In genomic region chr14:54317396-54317795, GRCh38 we compare ENCODE assay signal across 26 cellular contexts.
"Had no signal": no experiment of that assay in that cellular context is flagged by ENCODE, and none has a peak within 500 bp of the region (broad histone marks: within the 10 kb centered on the region; RNA-seq: fewer than 3 reads in every experiment).

No MANE protein-coding gene starts in this region.

- H3K27ac ChIP-seq: coronary artery, esophagus muscularis mucosa, gastroesophageal sphincter, neutrophil, ovary, prostate gland, thyroid gland, upper lobe of right lung had no signal

- H3K4me1 ChIP-seq: esophagus muscularis mucosa, gastroesophageal sphincter, prostate gland, upper lobe of right lung had no signal

- H3K36me3 Mint-ChIP-seq: activated CD4-positive, alpha-beta memory T cell treated with anti-CD3 and anti-CD28 coated beads for 36 hours; activated naive CD8-positive, alpha-beta T cell treated with anti-CD3 and anti-CD28 coated beads, Interleukin-2, amount 10 ng/mL, durations not matched to agents 7 days and 5 days had no signal

- H3K9me3 Mint-ChIP-seq: activated CD4-positive, alpha-beta memory T cell treated with anti-CD3 and anti-CD28 coated beads for 36 hours; activated naive CD4-positive, alpha-beta T cell treated with anti-CD3 and anti-CD28 coated beads for 36 hours; activated naive CD8-positive, alpha-beta T cell treated with anti-CD3 and anti-CD28 coated beads, Interleukin-2, amount 10 ng/mL, durations not matched to agents 7 days and 5 days; activated T-cell treated with anti-CD3 and anti-CD28 coated beads, Interleukin-2, amount 50 U/mL, for 72 hours; stimulated activated naive CD8-positive, alpha-beta T cell treated with anti-CD3 and anti-CD28 coated beads, Interleukin-15, Interleukin-2, amounts not matched to agents 100 ng/mL and 50 ng/mL, for 24 hours had no signal

- H3K4me3 ChIP-seq: coronary artery, esophagus muscularis mucosa, gastroesophageal sphincter, mucosa of descending colon, ovary, prostate gland, thyroid gland, upper lobe of right lung had no signal

- H3K36me3 ChIP-seq: esophagus muscularis mucosa, gastroesophageal sphincter, neutrophil, ovary, prostate gland, thyroid gland, upper lobe of right lung had no signal

- H3K27ac Mint-ChIP-seq: activated CD4-positive, alpha-beta memory T cell treated with anti-CD3 and anti-CD28 coated beads for 36 hours; activated naive CD4-positive, alpha-beta T cell treated with anti-CD3 and anti-CD28 coated beads for 36 hours; activated naive CD8-positive, alpha-beta T cell treated with anti-CD3 and anti-CD28 coated beads, Interleukin-2, amount 10 ng/mL, durations not matched to agents 7 days and 5 days; activated T-cell treated with anti-CD3 and anti-CD28 coated beads, Interleukin-2, amount 50 U/mL, for 72 hours; stimulated activated naive CD8-positive, alpha-beta T cell treated with anti-CD3 and anti-CD28 coated beads, Interleukin-15, Interleukin-2, amounts not matched to agents 100 ng/mL and 50 ng/mL, for 24 hours had no signal

- H3K4me1 Mint-ChIP-seq: activated naive CD8-positive, alpha-beta T cell treated with anti-CD3 and anti-CD28 coated beads, Interleukin-2, amount 10 ng/mL, durations not matched to agents 7 days and 5 days had no signal

- H3K4me3 Mint-ChIP-seq: activated CD4-positive, alpha-beta memory T cell treated with anti-CD3 and anti-CD28 coated beads for 36 hours; activated naive CD4-positive, alpha-beta T cell treated with anti-CD3 and anti-CD28 coated beads for 36 hours; activated naive CD8-positive, alpha-beta T cell treated with anti-CD3 and anti-CD28 coated beads, Interleukin-2, amount 10 ng/mL, durations not matched to agents 7 days and 5 days; activated T-cell treated with anti-CD3 and anti-CD28 coated beads, Interleukin-2, amount 50 U/mL, for 72 hours; stimulated activated naive CD8-positive, alpha-beta T cell treated with anti-CD3 and anti-CD28 coated beads, Interleukin-15, Interleukin-2, amounts not matched to agents 100 ng/mL and 50 ng/mL, for 24 hours had no signal

- H3K27me3 ChIP-seq: esophagus muscularis mucosa, ovary, thyroid gland, upper lobe of right lung had no signal

- ATAC-seq: activated T-cell treated with anti-CD3 and anti-CD28 coated beads, Interleukin-2, amount 50 U/mL, for 72 hours; gastroesophageal sphincter; mucosa of descending colon; upper lobe of right lung had no signal

- FAIRE-seq: bronchial epithelial cell, islet of Langerhans had no signal

- H3K27me3 Mint-ChIP-seq: stimulated activated naive CD8-positive, alpha-beta T cell treated with anti-CD3 and anti-CD28 coated beads, Interleukin-15, Interleukin-2, amounts not matched to agents 100 ng/mL and 50 ng/mL, for 24 hours had no signal

- H3K9me3 ChIP-seq: esophagus muscularis mucosa, gastroesophageal sphincter, mucosa of descending colon, neutrophil, ovary, prostate gland, thyroid gland, upper lobe of right lung had no signal

- DNase-seq: activated CD4-positive, alpha-beta memory T cell treated with anti-CD3 and anti-CD28 coated beads for 36 hours; activated CD4-positive, alpha-beta T cell treated with anti-CD3 and anti-CD28 coated beads for 48 hours; activated effector memory CD4-positive, alpha-beta T cell treated with Interleukin-2 at 50 U/mL for 16 hours; activated naive CD4-positive, alpha-beta T cell treated with anti-CD3 and anti-CD28 coated beads for 36 hours; activated naive CD8-positive, alpha-beta T cell treated with anti-CD3 and anti-CD28 coated beads, Interleukin-2, amount 10 ng/mL, durations not matched to agents 7 days and 5 days; activated T-cell treated with anti-CD3 and anti-CD28 coated beads, Interleukin-2, amount 50 U/mL, for 72 hours; amygdala; cerebellar nuclear complex; head of caudate nucleus; hypothalamus; mesenchymal stem cell; mucosa of descending colon; ovary; stimulated activated CD4-positive, alpha-beta T cell treated with anti-CD3 and anti-CD28 coated beads, Interleukin-12 subunit alpha, Interleukin-12 subunit beta, amount 100 ng/mL, for 4 hours; stimulated activated CD4-positive, alpha-beta T cell treated with anti-CD3 and anti-CD28 coated beads, Interleukin-4, amount 100 ng/mL, for 4 hours; substantia nigra; thyroid gland; upper lobe of right lung had no signal
